In the genomic region with DNA sequence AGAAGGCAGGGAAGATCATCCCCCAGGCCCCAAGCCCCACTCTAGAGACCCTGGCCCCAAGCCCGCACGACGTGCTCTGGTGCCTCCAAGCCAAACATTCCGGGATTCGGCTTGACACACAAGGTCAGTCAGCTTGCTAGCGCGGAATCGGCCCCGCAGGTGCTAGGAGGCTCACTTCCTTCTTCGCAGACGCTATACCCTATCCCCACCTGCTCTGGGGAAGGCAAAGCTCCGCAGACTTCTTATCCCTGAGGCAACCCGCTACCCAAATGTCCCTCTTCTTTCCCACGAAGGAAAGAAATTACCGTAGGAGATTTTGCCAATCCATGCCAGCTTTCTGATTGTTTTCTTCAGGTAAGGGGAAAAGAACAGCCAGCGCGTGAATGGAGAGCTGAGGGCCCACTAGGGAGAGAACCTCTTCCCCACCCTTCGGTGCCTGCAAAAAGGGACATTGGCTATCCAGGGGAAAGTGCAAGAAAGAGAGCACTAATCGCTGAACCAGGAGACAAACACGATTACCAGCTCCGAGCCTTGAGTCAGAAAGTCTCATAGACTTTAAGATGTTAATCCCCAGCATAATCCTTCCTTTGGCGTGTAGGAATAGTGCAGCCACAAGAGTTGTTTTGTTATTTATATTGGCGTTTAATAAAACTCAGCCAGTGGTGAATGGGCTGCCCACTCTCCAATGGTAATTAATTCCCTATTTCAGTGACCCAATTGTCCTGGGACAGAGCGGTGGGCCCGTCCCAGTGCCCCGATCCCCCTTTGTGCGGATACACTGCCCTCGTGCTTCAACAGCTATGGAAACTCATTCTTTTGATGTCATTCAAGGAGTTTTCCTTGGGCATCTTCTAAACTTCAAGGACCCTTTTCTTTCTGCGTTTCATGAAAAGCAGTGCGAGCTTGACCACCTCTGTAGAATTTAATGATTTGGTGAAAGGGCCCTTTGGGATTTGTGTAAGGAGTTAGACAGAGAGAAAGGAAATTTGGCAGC, we compare ENCODE assay signal across 10 cellular contexts. TPM values are rescaled to one million over a fixed set of nuclear protein-coding genes. Genes with fewer than 3 reads are reported as not detected.
DNase-seq lines count a peak whose midpoint lies in the region; ATAC-seq and TF ChIP-seq lines count a peak whose summit lies in the region.
"Had no signal": no experiment of that assay in that cellular context is flagged by ENCODE, and none has a peak within 500 bp of the region (broad histone marks: within the 10 kb centered on the region; RNA-seq: fewer than 3 reads in every experiment).

No MANE protein-coding gene starts in this region.

- TF ChIP-seq POLR2A in GM18951 (IDR thresholded peaks at IDR 0.05; ENCODE audit: extremely low read depth, insufficient read depth, insufficient read length) (peak; percentile 28), gastroesophageal sphincter (IDR thresholded peaks at IDR 0.05) (no peak), adrenal gland (IDR thresholded peaks at IDR 0.05) (no peak)

- peaks cover 0 to 14% (median 2%) of the 10 kb centered on the region in 7 donors for H3K9me3 Mint-ChIP-seq in CD4-positive, CD25-positive, alpha-beta regulatory T cell
- peaks cover 0 to 6% (median 0%) of the 10 kb centered on the region in 3 donors for H3K9me3 Mint-ChIP-seq in T-cell

- WGBS in gastroesophageal sphincter (ENCODE audit: low coverage in 1 of 2), 2 donors = 0 to 8% methylated on average over 4 to 10 of the region's 30 CpGs
- 11 to 16% (median 15%) methylated on average over 23 to 30 of the region's 30 CpGs for WGBS in adrenal gland, 4 donors

- no peak for ATAC-seq in CD4-positive, CD25-positive, alpha-beta regulatory T cell (ENCODE audit: low read depth in 2 of 2)
- ATAC-seq in T-cell (replicated peaks in 1 of 4) (no peak), gastroesophageal sphincter (no peak)

- no peak for DNase-seq in CD4-positive, CD25-positive, alpha-beta regulatory T cell
- DNase-seq in T-cell (no peak), NCI-H187 (lab: John Stamatoyannopoulos, UW) (no peak), adrenal gland (no peak), AG08395 (ENCODE audit: low spot score) (no peak)

- POLR2A ChIA-PET in T-cell (lab: Charles Lee) = no interaction called here

- no peak overlapping the region for H3K27ac Mint-ChIP-seq in CD4-positive, CD25-positive, alpha-beta regulatory T cell
- H3K27ac Mint-ChIP-seq in T-cell = peak overlapping the region in 1 of 2 donors; percentile 57

- H3K4me1 Mint-ChIP-seq in CD4-positive, CD25-positive, alpha-beta regulatory T cell = peaks cover 27 to 50% (median 39%) of the 10 kb centered on the region in 4 donors
- H3K4me1 Mint-ChIP-seq in T-cell = peaks cover 45 to 61% (median 60%) of the 10 kb centered on the region in 3 donors

- H3K9ac ChIP-seq in iPS-20b (ENCODE audit: low read depth, low read length) = no peak overlapping the region

- peaks cover 92% of the 10 kb centered on the region for H3K27me3 Mint-ChIP-seq in CD4-positive, CD25-positive, alpha-beta regulatory T cell
- H3K27me3 Mint-ChIP-seq in T-cell = peaks cover 65 to 76% of the 10 kb centered on the region in 2 donors

- H3K4me3 ChIP-seq in CD4-positive, CD25-positive, alpha-beta regulatory T cell (ENCODE audit: low read depth, low read length) = no peak overlapping the region
- H3K4me3 ChIP-seq in iPS-20b (ENCODE audit: low read length) = peak overlapping the region; percentile 61
- H3K4me3 ChIP-seq in gastroesophageal sphincter = no peak overlapping the region
- no peak overlapping the region for H3K4me3 ChIP-seq in adrenal gland
- H3K4me3 ChIP-seq: ascending aorta had no signal

- H3K27me3 ChIP-seq in CD4-positive, CD25-positive, alpha-beta regulatory T cell (ENCODE audit: control insufficient read depth, insufficient read depth, low read length) = peaks cover 69% of the 10 kb centered on the region
- H3K27me3 ChIP-seq in iPS-20b (ENCODE audit: insufficient read depth, low read length) (peaks cover 98% of the 10 kb centered on the region), gastroesophageal sphincter (peaks cover 93% of the 10 kb centered on the region), adrenal gland (peaks cover 81% of the 10 kb centered on the region)

- in situ Hi-C loops in GM18951 (cut with MboI; ENCODE audit: low sequenced_read_pairs, unreplicated experiment) = loop anchor here (10.0 kb wide), 1 partner anchor 427 kb away; no protein-coding TSS in a partner anchor

- peaks cover 8 to 19% of the 10 kb centered on the region in 2 experiments for H3K9me3 ChIP-seq in CD4-positive, CD25-positive, alpha-beta regulatory T cell (ENCODE audit: control insufficient read depth in 2 of 2, low read length in 2 of 2)
- no peaks in the 10 kb centered on the region for H3K9me3 ChIP-seq in iPS-20b (ENCODE audit: insufficient read depth, low read depth, low read length)
- peaks cover 0 to 29% (median 0%) of the 10 kb centered on the region in 3 donors for H3K9me3 ChIP-seq in gastroesophageal sphincter
- no peaks in the 10 kb centered on the region for H3K9me3 ChIP-seq in adrenal gland (replicated peaks in 1 of 3)
- H3K9me3 ChIP-seq: ascending aorta had no signal

- no peak for TF ChIP-seq CTCF in gastroesophageal sphincter (IDR thresholded peaks at IDR 0.05)
- no peak for TF ChIP-seq CTCF in adrenal gland (IDR thresholded peaks at IDR 0.05)

- CTCF ChIA-PET in T-cell (lab: Charles Lee) = interaction anchor here in 1 of 2 donors (0.6 kb wide), 1 partner anchor 289 kb away, joined by 3 read pairs; no protein-coding TSS in a partner anchor

- H3K27ac ChIP-seq in CD4-positive, CD25-positive, alpha-beta regulatory T cell (ENCODE audit: insufficient read depth, low read length, poor library complexity, severe bottlenecking) = no peak overlapping the region
- H3K27ac ChIP-seq in iPS-20b (ENCODE audit: low read length) (no peak overlapping the region), gastroesophageal sphincter (no peak overlapping the region), adrenal gland (no peak overlapping the region)
- H3K27ac ChIP-seq: ascending aorta had no signal

- no peaks in the 10 kb centered on the region for H3K36me3 ChIP-seq in CD4-positive, CD25-positive, alpha-beta regulatory T cell (ENCODE audit: control insufficient read depth, insufficient read depth, low read length)
- H3K36me3 ChIP-seq in iPS-20b (ENCODE audit: insufficient read depth, low read depth, low read length) (no peaks in the 10 kb centered on the region), gastroesophageal sphincter (no peaks in the 10 kb centered on the region), adrenal gland (replicated peaks in 1 of 2) (no peaks in the 10 kb centered on the region)
- H3K36me3 ChIP-seq: ascending aorta had no signal

- no peaks in the 10 kb centered on the region for H3K36me3 Mint-ChIP-seq in CD4-positive, CD25-positive, alpha-beta regulatory T cell
- no peaks in the 10 kb centered on the region for H3K36me3 Mint-ChIP-seq in T-cell

- intact Hi-C loops in adrenal gland (cut with DNase I) = loop anchor here in 1 of 2 donors (10.0 kb wide), 1 partner anchor 417 kb away; no protein-coding TSS in a partner anchor

- no peak for TF ChIP-seq EP300 in gastroesophageal sphincter (IDR thresholded peaks at IDR 0.05)

- H3K4me3 Mint-ChIP-seq in CD4-positive, CD25-positive, alpha-beta regulatory T cell = peak overlapping the region in 3 of 4 donors; percentile 48 to 62 (median 55)
- peak overlapping the region; percentile 24 to 92 (median 28) for H3K4me3 Mint-ChIP-seq in T-cell

- H3K4me1 ChIP-seq in CD4-positive, CD25-positive, alpha-beta regulatory T cell (ENCODE audit: control insufficient read depth, insufficient read depth, low read length, poor library complexity, severe bottlenecking) = peaks cover 45% of the 10 kb centered on the region
- H3K4me1 ChIP-seq in iPS-20b (ENCODE audit: insufficient read depth, low read length) (peaks cover 23% of the 10 kb centered on the region), gastroesophageal sphincter (peaks cover 0 to 49% (median 16%) of the 10 kb centered on the region in 3 donors), adrenal gland (replicated peaks in 1 of 2) (peaks cover 16 to 23% of the 10 kb centered on the region in 2 donors)

RNA-seq across cellular contexts. Expression of a gene that starts 5.4 kb away (rescaled TPM):
- total RNA-seq in CD4-positive, CD25-positive, alpha-beta regulatory T cell = not detected
- not detected for polyA plus RNA-seq in CD4-positive, CD25-positive, alpha-beta regulatory T cell
- total RNA-seq in T-cell (not detected), gastroesophageal sphincter (not detected), adrenal gland (not detected)
- not detected for polyA plus RNA-seq in adrenal gland
- total RNA-seq: ascending aorta, lower leg skin had no signal
